19 cellular contexts compared by ENCODE assay signal in the genomic region with DNA sequence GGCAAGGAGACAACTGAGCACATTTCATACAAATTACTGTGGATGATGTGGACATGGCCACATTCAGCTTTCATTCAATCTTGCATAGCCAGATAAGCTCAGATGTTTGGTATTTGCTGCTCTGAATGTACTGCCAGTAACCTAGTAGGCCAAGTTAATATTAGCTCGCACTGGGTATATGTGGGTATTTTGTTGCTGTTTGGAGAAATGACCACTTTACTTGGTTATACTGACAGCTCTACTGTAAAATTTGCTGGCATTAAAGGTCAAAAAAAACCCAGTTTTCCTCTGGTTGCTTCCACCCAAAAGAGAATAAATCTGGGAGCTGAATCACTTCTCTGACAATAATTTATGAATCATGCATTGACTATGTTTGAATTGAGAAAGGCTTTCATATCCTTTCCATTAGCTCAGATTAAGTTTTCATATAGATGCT.
DNase-seq lines count a peak whose midpoint lies in the region; ATAC-seq and TF ChIP-seq lines count a peak whose summit lies in the region.
"Had no signal": no experiment of that assay in that cellular context is flagged by ENCODE, and none has a peak within 500 bp of the region (broad histone marks: within the 10 kb centered on the region; RNA-seq: fewer than 3 reads in every experiment).

No MANE protein-coding gene starts in this region.

- H2AFZ ChIP-seq in fibroblast of lung (ENCODE audit: low read length), result no peak overlapping the region
- H2AFZ ChIP-seq in neuron (ENCODE audit: low read depth, low read length), result peak overlapping the region; percentile 92

- no peak overlapping the region for H3K4me3 ChIP-seq in fibroblast of lung (replicated peaks in 1 of 4; ENCODE audit: control extremely low read depth in 1 of 4, insufficient read depth in 1 of 4, low read depth in 3 of 4, low read length in 4 of 4)
- no peak overlapping the region for H3K4me3 ChIP-seq in neuron (ENCODE audit: low read length)
- no peak overlapping the region for H3K4me3 ChIP-seq in Caco-2 (ENCODE audit: low read depth, low read length)
- H3K4me3 ChIP-seq: neural progenitor cell, Peyer's patch, upper lobe of right lung had no signal

- H3K9me3 Mint-ChIP-seq in T-helper 2 cell treated with Interferon-gamma antibody and Interleukin-4, amounts not matched to agents 5 μg/mL and 100 μg/mL, for 36 hours, result no peaks in the 10 kb centered on the region
- H3K9me3 Mint-ChIP-seq in Caco-2 (ENCODE audit: unreplicated experiment), result no peaks in the 10 kb centered on the region
- H3K9me3 Mint-ChIP-seq: memory B cell, neural progenitor cell had no signal

- POLR2A ChIA-PET in Caco-2 (lab: Charles Lee), result no interaction called here

- intact Hi-C loops in Caco-2 (cut with micrococcal nuclease; ENCODE audit: unreplicated experiment), result no loop called here

- H3K27me3 Mint-ChIP-seq in T-helper 2 cell treated with Interferon-gamma antibody and Interleukin-4, amounts not matched to agents 5 μg/mL and 100 μg/mL, for 36 hours (ENCODE audit: low read depth), result peaks cover 3% of the 10 kb centered on the region
- no peaks in the 10 kb centered on the region for H3K27me3 Mint-ChIP-seq in Caco-2 (ENCODE audit: insufficient read depth, unreplicated experiment)
- H3K27me3 Mint-ChIP-seq: memory B cell had no signal

- no peak overlapping the region for H3K9ac ChIP-seq in fibroblast of lung (ENCODE audit: insufficient read depth, low read length)
- H3K9ac ChIP-seq: neural progenitor cell had no signal

- H3K79me2 ChIP-seq in fibroblast of lung (ENCODE audit: control insufficient read depth, insufficient read depth, low read length), result no peaks in the 10 kb centered on the region

- CTCF ChIA-PET in Caco-2 (lab: Charles Lee), result no interaction called here

- TF ChIP-seq CTCF in fibroblast of lung (conservative IDR thresholded peaks at IDR 0.05 in 1 of 2, IDR thresholded peaks at IDR 0.05 in 1 of 2; ENCODE audit: low read depth in 1 of 2, low read length in 2 of 2) (no peak), Caco-2 (IDR thresholded peaks at IDR 0.05; ENCODE audit: insufficient read depth in 1 of 2, low read depth in 1 of 2, low read length in 1 of 2, severe bottlenecking in 1 of 2, unreplicated experiment in 1 of 2) (no peak)

- H3K4me1 ChIP-seq in fibroblast of lung (ENCODE audit: control insufficient read depth, extremely low read depth, insufficient read depth, low read length), result no peaks in the 10 kb centered on the region
- peaks cover 9% of the 10 kb centered on the region for H3K4me1 ChIP-seq in neuron (ENCODE audit: insufficient read depth, low read length)
- no peaks in the 10 kb centered on the region for H3K4me1 ChIP-seq in Caco-2
- H3K4me1 ChIP-seq: Peyer's patch, upper lobe of right lung had no signal

- no peaks in the 10 kb centered on the region for H3K4me1 Mint-ChIP-seq in T-helper 2 cell treated with Interferon-gamma antibody and Interleukin-4, amounts not matched to agents 5 μg/mL and 100 μg/mL, for 36 hours (ENCODE audit: low read depth)
- H3K4me1 Mint-ChIP-seq in Caco-2 (ENCODE audit: low read depth, unreplicated experiment), result no peaks in the 10 kb centered on the region
- H3K4me1 Mint-ChIP-seq: memory B cell had no signal

- H3K36me3 Mint-ChIP-seq in T-helper 2 cell treated with Interferon-gamma antibody and Interleukin-4, amounts not matched to agents 5 μg/mL and 100 μg/mL, for 36 hours (ENCODE audit: low read depth), result no peaks in the 10 kb centered on the region
- H3K36me3 Mint-ChIP-seq in Caco-2 (ENCODE audit: insufficient read depth, unreplicated experiment), result no peaks in the 10 kb centered on the region
- H3K36me3 Mint-ChIP-seq: memory B cell, neural progenitor cell had no signal

- H3K27ac Mint-ChIP-seq in T-helper 2 cell treated with Interferon-gamma antibody and Interleukin-4, amounts not matched to agents 5 μg/mL and 100 μg/mL, for 36 hours, result no peak overlapping the region
- H3K27ac Mint-ChIP-seq in Caco-2 (ENCODE audit: unreplicated experiment), result no peak overlapping the region
- H3K27ac Mint-ChIP-seq: memory B cell, neural progenitor cell had no signal

- no peaks in the 10 kb centered on the region for H4K20me1 ChIP-seq in fibroblast of lung (ENCODE audit: control insufficient read depth, extremely low read depth, insufficient read depth, low read length)

- peak; percentile 79 for DNase-seq in ELR (ENCODE audit: low read depth)
- DNase-seq in RPMI7951 (ENCODE audit: low read depth), result peak; percentile 51
- peak; percentile 11 to 80 for DNase-seq in fibroblast of lung (ENCODE audit: low read depth in 2 of 2)
- DNase-seq in activated effector memory CD4-positive, alpha-beta T cell treated with Interleukin-2 at 50 U/mL for 16 hours, result no peak
- no peak for DNase-seq in T-helper 2 cell treated with Interferon-gamma antibody and Interleukin-4, amounts not matched to agents 5 μg/mL and 100 μg/mL, for 36 hours (ENCODE audit: low spot score)
- DNase-seq in Caco-2, result no peak
- DNase-seq: activated CD4-positive, CD25-positive, alpha-beta regulatory T cell; activated naive CD4-positive, alpha-beta T cell treated with Interleukin-2 at 50 U/mL for 16 hours; GF-D8; H7; NCI-H2029 treated with DMSO at 0.1 percent for 48 hours; NCI-H69; Peyer's patch; stimulated activated CD4-positive, alpha-beta T cell treated with anti-CD3 and anti-CD28 coated beads, Interleukin-4, amount 100 ng/mL, for 4 hours; upper lobe of right lung had no signal

- no peaks in the 10 kb centered on the region for H3K27me3 ChIP-seq in fibroblast of lung (ENCODE audit: control insufficient read depth, insufficient read depth, low read length)
- H3K27me3 ChIP-seq in neuron (ENCODE audit: insufficient read depth, low read length), result no peaks in the 10 kb centered on the region
- no peaks in the 10 kb centered on the region for H3K27me3 ChIP-seq in Caco-2 (replicated peaks; ENCODE audit: control insufficient read depth, insufficient read depth, low read length)
- H3K27me3 ChIP-seq: neural progenitor cell, Peyer's patch, upper lobe of right lung had no signal

- H3K9me3 ChIP-seq in fibroblast of lung (ENCODE audit: control insufficient read depth, insufficient read depth, low read depth, low read length) (no peaks in the 10 kb centered on the region), neuron (ENCODE audit: low read length) (no peaks in the 10 kb centered on the region), Caco-2 (no peaks in the 10 kb centered on the region)
- H3K9me3 ChIP-seq: Peyer's patch, upper lobe of right lung had no signal

- H3K27ac ChIP-seq in fibroblast of lung (ENCODE audit: insufficient read depth, low read length), result no peak overlapping the region
- H3K27ac ChIP-seq: neural progenitor cell, Peyer's patch, upper lobe of right lung had no signal

- no peaks in the 10 kb centered on the region for H3K36me3 ChIP-seq in fibroblast of lung (ENCODE audit: control insufficient read depth, insufficient read depth, low read length)
- H3K36me3 ChIP-seq in neuron (ENCODE audit: insufficient read depth, low read length), result no peaks in the 10 kb centered on the region
- H3K36me3 ChIP-seq in Caco-2 (ENCODE audit: control insufficient read depth, insufficient read depth, low read length), result no peaks in the 10 kb centered on the region
- H3K36me3 ChIP-seq: neural progenitor cell, Peyer's patch, upper lobe of right lung had no signal

- no peak overlapping the region for H3K4me3 Mint-ChIP-seq in T-helper 2 cell treated with Interferon-gamma antibody and Interleukin-4, amounts not matched to agents 5 μg/mL and 100 μg/mL, for 36 hours
- H3K4me3 Mint-ChIP-seq in Caco-2 (ENCODE audit: unreplicated experiment), result no peak overlapping the region
- H3K4me3 Mint-ChIP-seq: memory B cell, neural progenitor cell had no signal

- no TSS peak for BruUV-seq in Caco-2 (replicated peaks; lab: Mats Ljungman, UMichigan)

- H3K4me2 ChIP-seq in fibroblast of lung (ENCODE audit: extremely low read depth, insufficient read depth, low read length), result no peak overlapping the region
- H3K4me2 ChIP-seq: neural progenitor cell had no signal

- ATAC-seq in GM19452 (IDR thresholded peaks at IDR 0.05; ENCODE audit: unreplicated experiment), result no peak
- ATAC-seq: upper lobe of right lung had no signal

Comparison
In these comparisons a context has a peak if more than half of its experiments do, and no peak if none do; other contexts are left out.
1. DNase-seq: peak in ELR (single experiment), RPMI7951 (single experiment) and fibroblast of lung (2 of 2); none in activated effector memory CD4-positive, alpha-beta T cell treated with Interleukin-2 at 50 U/mL for 16 hours (single experiment), T-helper 2 cell treated with Interferon-gamma antibody and Interleukin-4, amounts not matched to agents 5 μg/mL and 100 μg/mL, for 36 hours (single experiment) and Caco-2 (0 of 2).